ENCODE assay signal across 1 cellular context in genomic region chr5:6637022-6637421, GRCh38.
TF ChIP-seq lines count a peak whose summit lies in the region.

No MANE protein-coding gene starts in this region.

TF ChIP-seq in liver, 16 proteins besides CTCF, POLR2A, EP300 and RAD21 (continued from another document):
- TF ChIP-seq EGR1 (IDR thresholded peaks at IDR 0.05; ENCODE audit: low read depth in 2 of 2) (no peak), GABPA (IDR thresholded peaks at IDR 0.05 in 1 of 2, conservative IDR thresholded peaks at IDR 0.05 in 1 of 2) (no peak), HNF4G (IDR thresholded peaks at IDR 0.05) (no peak), FOXA1 (IDR thresholded peaks at IDR 0.05) (no peak), HNF4A (conservative IDR thresholded peaks at IDR 0.05) (no peak), ATF3 (IDR thresholded peaks at IDR 0.05) (no peak), YY1 (IDR thresholded peaks at IDR 0.05) (no peak), RXRA (IDR thresholded peaks at IDR 0.05) (no peak), NR2F2 (IDR thresholded peaks at IDR 0.05) (no peak), ZBTB33 (IDR thresholded peaks at IDR 0.05) (no peak), TAF1 (conservative IDR thresholded peaks at IDR 0.05) (no peak), FOXA2 (IDR thresholded peaks at IDR 0.05) (no peak)
- TF ChIP-seq, protein P1, sequence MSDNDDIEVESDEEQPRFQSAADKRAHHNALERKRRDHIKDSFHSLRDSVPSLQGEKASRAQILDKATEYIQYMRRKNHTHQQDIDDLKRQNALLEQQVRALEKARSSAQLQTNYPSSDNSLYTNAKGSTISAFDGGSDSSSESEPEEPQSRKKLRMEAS (IDR thresholded peaks at IDR 0.05) = no peak
- TF ChIP-seq, protein P2, sequence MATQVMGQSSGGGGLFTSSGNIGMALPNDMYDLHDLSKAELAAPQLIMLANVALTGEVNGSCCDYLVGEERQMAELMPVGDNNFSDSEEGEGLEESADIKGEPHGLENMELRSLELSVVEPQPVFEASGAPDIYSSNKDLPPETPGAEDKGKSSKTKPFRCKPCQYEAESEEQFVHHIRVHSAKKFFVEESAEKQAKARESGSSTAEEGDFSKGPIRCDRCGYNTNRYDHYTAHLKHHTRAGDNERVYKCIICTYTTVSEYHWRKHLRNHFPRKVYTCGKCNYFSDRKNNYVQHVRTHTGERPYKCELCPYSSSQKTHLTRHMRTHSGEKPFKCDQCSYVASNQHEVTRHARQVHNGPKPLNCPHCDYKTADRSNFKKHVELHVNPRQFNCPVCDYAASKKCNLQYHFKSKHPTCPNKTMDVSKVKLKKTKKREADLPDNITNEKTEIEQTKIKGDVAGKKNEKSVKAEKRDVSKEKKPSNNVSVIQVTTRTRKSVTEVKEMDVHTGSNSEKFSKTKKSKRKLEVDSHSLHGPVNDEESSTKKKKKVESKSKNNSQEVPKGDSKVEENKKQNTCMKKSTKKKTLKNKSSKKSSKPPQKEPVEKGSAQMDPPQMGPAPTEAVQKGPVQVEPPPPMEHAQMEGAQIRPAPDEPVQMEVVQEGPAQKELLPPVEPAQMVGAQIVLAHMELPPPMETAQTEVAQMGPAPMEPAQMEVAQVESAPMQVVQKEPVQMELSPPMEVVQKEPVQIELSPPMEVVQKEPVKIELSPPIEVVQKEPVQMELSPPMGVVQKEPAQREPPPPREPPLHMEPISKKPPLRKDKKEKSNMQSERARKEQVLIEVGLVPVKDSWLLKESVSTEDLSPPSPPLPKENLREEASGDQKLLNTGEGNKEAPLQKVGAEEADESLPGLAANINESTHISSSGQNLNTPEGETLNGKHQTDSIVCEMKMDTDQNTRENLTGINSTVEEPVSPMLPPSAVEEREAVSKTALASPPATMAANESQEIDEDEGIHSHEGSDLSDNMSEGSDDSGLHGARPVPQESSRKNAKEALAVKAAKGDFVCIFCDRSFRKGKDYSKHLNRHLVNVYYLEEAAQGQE (IDR thresholded peaks at IDR 0.05) = no peak
